Comparison of ENCODE assay signal across 8 cellular contexts in the genomic region with DNA sequence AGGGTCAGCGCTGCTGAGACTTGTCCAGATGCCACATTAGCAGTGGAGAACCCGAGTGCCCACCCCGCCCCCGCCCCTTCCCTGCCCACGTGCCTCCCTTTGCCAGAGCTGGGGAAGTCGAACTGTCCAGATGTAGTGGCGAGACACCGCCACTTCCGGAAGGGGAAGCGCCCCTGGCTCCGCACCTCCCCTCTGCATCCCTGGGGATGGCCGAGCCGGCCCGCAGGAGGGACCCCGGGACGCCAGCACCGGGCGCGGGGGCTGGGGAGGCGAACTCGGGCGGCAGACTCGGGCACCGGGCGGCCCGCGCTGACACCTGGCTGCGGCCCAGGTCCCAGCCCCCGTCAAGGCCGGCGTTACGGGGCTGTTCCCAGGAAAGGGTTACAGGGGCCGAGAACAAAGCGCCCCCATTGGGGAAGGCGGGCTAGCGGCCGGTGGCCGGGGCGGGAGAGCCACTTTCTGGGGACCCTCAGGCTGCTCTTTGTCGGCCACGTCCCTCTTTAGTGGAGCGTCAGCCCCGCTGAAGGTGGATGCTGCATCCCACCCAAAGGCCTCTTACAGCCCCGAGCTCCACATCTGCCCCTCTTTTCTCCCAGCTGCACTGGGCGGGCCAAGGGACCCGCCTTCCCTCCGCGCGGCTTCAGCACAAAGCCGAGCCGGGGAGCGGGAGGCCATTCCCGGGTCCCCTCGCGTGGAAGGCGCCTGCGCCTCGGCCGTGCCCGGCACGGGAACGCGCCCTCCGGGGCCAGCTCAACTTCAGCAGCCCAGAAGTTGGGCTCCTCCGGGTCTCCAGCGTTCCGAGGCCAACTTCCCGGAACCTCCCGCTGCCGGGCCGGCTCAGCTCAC. TPM values are rescaled to one million over a fixed set of nuclear protein-coding genes. Genes with fewer than 3 reads are reported as not detected.
DNase-seq lines count a peak whose midpoint lies in the region; ATAC-seq and TF ChIP-seq lines count a peak whose summit lies in the region.

No MANE protein-coding gene starts in this region.

- H3F3A ChIP-seq in SU-DHL-6 (ENCODE audit: insufficient read depth) = no peaks in the 10 kb centered on the region
- peaks cover 24% of the 10 kb centered on the region for H3F3A ChIP-seq in neural progenitor cell (ENCODE audit: low read depth)

- no peak for TF ChIP-seq CTCF in AG09309 (IDR thresholded peaks at IDR 0.05; ENCODE audit: control insufficient read depth, insufficient read depth, low read depth, low read length, missing control alignments)
- no peak for TF ChIP-seq CTCF in SU-DHL-6 (IDR thresholded peaks at IDR 0.05; ENCODE audit: insufficient read depth, low read length, poor library complexity, severe bottlenecking)
- no peak for TF ChIP-seq CTCF in fibroblast of lung (conservative IDR thresholded peaks at IDR 0.05 in 1 of 2, IDR thresholded peaks at IDR 0.05 in 1 of 2; ENCODE audit: low read depth in 1 of 2, low read length in 2 of 2)
- peak; percentile 14 for TF ChIP-seq CTCF in neural progenitor cell (IDR thresholded peaks at IDR 0.05)

- TF ChIP-seq POLR2A in GM18526 (IDR thresholded peaks at IDR 0.05; ENCODE audit: extremely low read depth, insufficient read length) = peak; percentile 14

- H3K27me3 ChIP-seq in SU-DHL-6 (ENCODE audit: low read length) (no peaks in the 10 kb centered on the region), fibroblast of lung (ENCODE audit: control insufficient read depth, insufficient read depth, low read length) (no peaks in the 10 kb centered on the region), neural progenitor cell (peaks cover 9% of the 10 kb centered on the region)

- H4K20me1 ChIP-seq in SU-DHL-6 (ENCODE audit: low read depth, low read length) (no peaks in the 10 kb centered on the region), fibroblast of lung (ENCODE audit: control insufficient read depth, extremely low read depth, insufficient read depth, low read length) (no peaks in the 10 kb centered on the region), neural progenitor cell (ENCODE audit: low read depth) (peaks cover 46% of the 10 kb centered on the region)

- H3K9ac ChIP-seq in SU-DHL-6 (ENCODE audit: low read length) (peak overlapping the region; percentile 56; the same call in 1 of the 2 replicates), fibroblast of lung (ENCODE audit: insufficient read depth, low read length) (peak overlapping the region; percentile 62), neural progenitor cell (peak overlapping the region; percentile 62)

- H3K4me2 ChIP-seq in SU-DHL-6 (ENCODE audit: low read depth, low read length, poor library complexity, severe bottlenecking) (peak overlapping the region; percentile 83), fibroblast of lung (ENCODE audit: extremely low read depth, insufficient read depth, low read length) (peak overlapping the region; percentile 79), neural progenitor cell (peak overlapping the region; percentile 99)

- H3K4me1 ChIP-seq in fibroblast of lung (ENCODE audit: control insufficient read depth, extremely low read depth, insufficient read depth, low read length) = peaks cover 19% of the 10 kb centered on the region
- peaks cover 25% of the 10 kb centered on the region for H3K4me1 ChIP-seq in neural progenitor cell

- H3K36me3 ChIP-seq in SU-DHL-6 (ENCODE audit: low read length) (no peaks in the 10 kb centered on the region), fibroblast of lung (ENCODE audit: control insufficient read depth, insufficient read depth, low read length) (no peaks in the 10 kb centered on the region), neural progenitor cell (no peaks in the 10 kb centered on the region)

- ATAC-seq in HG02973 (IDR thresholded peaks at IDR 0.05; ENCODE audit: unreplicated experiment) (no peak), GM18517 (IDR thresholded peaks at IDR 0.05; ENCODE audit: unreplicated experiment) (no peak)

- peaks cover 35% of the 10 kb centered on the region for H3K4me1 Mint-ChIP-seq in neural progenitor cell

- H3K4me3 ChIP-seq in AG09309 (ENCODE audit: control insufficient read depth, low read depth, low read length) (peak overlapping the region; percentile 71), SU-DHL-6 (ENCODE audit: insufficient read depth, low read length, poor library complexity, severe bottlenecking) (peak overlapping the region; percentile 59), fibroblast of lung (replicated peaks in 1 of 4; ENCODE audit: control extremely low read depth in 1 of 4, insufficient read depth in 1 of 4, low read depth in 3 of 4, low read length in 4 of 4) (peak overlapping the region; percentile 44 to 70 (median 62)), neural progenitor cell (peak overlapping the region; percentile 77)

- H3K27ac ChIP-seq in SU-DHL-6 (ENCODE audit: low read depth, low read length) (no peak overlapping the region), fibroblast of lung (ENCODE audit: insufficient read depth, low read length) (peak overlapping the region; percentile 45), neural progenitor cell (no peak overlapping the region)

- H3K9me3 Mint-ChIP-seq in neural progenitor cell = no peaks in the 10 kb centered on the region

- H3K4me3 Mint-ChIP-seq in neural progenitor cell = peak overlapping the region; percentile 86

- H3K9me2 ChIP-seq in SU-DHL-6 (replicated peaks; ENCODE audit: insufficient read depth, low read length) = no peaks in the 10 kb centered on the region

- peaks cover 4% of the 10 kb centered on the region for H3K27me3 Mint-ChIP-seq in neural progenitor cell (ENCODE audit: insufficient read depth, low read depth)

- H3K9me3 ChIP-seq in SU-DHL-6 (ENCODE audit: insufficient read depth, low read length) = no peaks in the 10 kb centered on the region
- H3K9me3 ChIP-seq in fibroblast of lung (ENCODE audit: control insufficient read depth, insufficient read depth, low read depth, low read length) = no peaks in the 10 kb centered on the region
- no peaks in the 10 kb centered on the region for H3K9me3 ChIP-seq in neural progenitor cell (ENCODE audit: low read depth)

- DNase-seq in AG09309 (ENCODE audit: low read depth) (peak; percentile 2), HT1080 (ENCODE audit: low read depth) (peak; percentile 69), fibroblast of lung (ENCODE audit: low read depth in 2 of 2) (peak; percentile 57 to 60), neural progenitor cell (ENCODE audit: low spot score) (peak; percentile 72)

- H2AFZ ChIP-seq in SU-DHL-6 (ENCODE audit: low read depth, low read length, severe bottlenecking) (peak overlapping the region; percentile 57), fibroblast of lung (ENCODE audit: low read length) (peak overlapping the region; percentile 47), neural progenitor cell (replicated peaks) (peak overlapping the region; percentile 45)

- no peaks in the 10 kb centered on the region for H3K79me2 ChIP-seq in SU-DHL-6 (ENCODE audit: insufficient read depth, low read length)
- H3K79me2 ChIP-seq in fibroblast of lung (ENCODE audit: control insufficient read depth, insufficient read depth, low read length) = no peaks in the 10 kb centered on the region
- peaks cover 58% of the 10 kb centered on the region for H3K79me2 ChIP-seq in neural progenitor cell (ENCODE audit: low read depth)

- no peak overlapping the region for H3K27ac Mint-ChIP-seq in neural progenitor cell

- H3K36me3 Mint-ChIP-seq in neural progenitor cell = peaks cover 2% of the 10 kb centered on the region

RNA-seq across cellular contexts. Expression of a gene that starts 1.4 kb away (rescaled TPM):
- total RNA-seq in HT1080 (2014; rRNA removed; shearing (Covaris generic)) = 277 and 306 TPM in 2 replicates
- 223 and 234 TPM in 2 replicates for polyA plus RNA-seq in HT1080 (2015; cell fraction: cytosol; rRNA removed)
- polyA plus RNA-seq in HT1080 (2015; cell fraction: nucleus; rRNA removed) = 313 and 316 TPM in 2 replicates
- total RNA-seq in fibroblast of lung (17.5 and 56.8 TPM in 2 replicates), neural progenitor cell (ENCODE audit: low replicate concordance) (27.5 and 54.0 TPM in 2 replicates)
- polyA plus RNA-seq in fibroblast of lung = 14.6 and 45.5 TPM in 2 replicates
- polyA plus RNA-seq in fibroblast of lung (2012) = 16.6 and 55.9 TPM in 2 replicates
- 16.0 and 27.4 TPM in 2 replicates for polyA minus RNA-seq in fibroblast of lung (ENCODE audit: low replicate concordance)

Comparison
In these comparisons a context has a peak if more than half of its experiments do, and no peak if none do; other contexts are left out.
1. DNase-seq: peak in every context shown above with its lines; median percentile 72 in neural progenitor cell; 69 in HT1080; 58 in fibroblast of lung; 2 in AG09309.